In genomic region chr5:760363-761205, GRCh38 we compare ENCODE assay signal across 17 cellular contexts. TPM values are rescaled to one million over a fixed set of nuclear protein-coding genes. Genes with fewer than 3 reads are reported as not detected.
DNase-seq lines count a peak whose midpoint lies in the region; ATAC-seq and TF ChIP-seq lines count a peak whose summit lies in the region.
"Had no signal": no experiment of that assay in that cellular context is flagged by ENCODE, and none has a peak within 500 bp of the region (broad histone marks: within the 10 kb centered on the region; RNA-seq: fewer than 3 reads in every experiment).

No MANE protein-coding gene starts in this region.

- H3K36me3 Mint-ChIP-seq in CD14-positive monocyte = no peaks in the 10 kb centered on the region
- H3K36me3 Mint-ChIP-seq: activated naive CD4-positive, alpha-beta T cell treated with anti-CD3 and anti-CD28 coated beads, Interleukin-2, amount 50 U/mL, for 24 hours had no signal

- 95 to 96% methylated on average over 31 of the region's 31 CpGs for WGBS in lung, 2 donors
- WGBS in tibial nerve, 2 donors = 93% methylated on average over 31 of the region's 31 CpGs

- H3K27ac ChIP-seq in colonic mucosa (no peak overlapping the region), lung (ENCODE audit: low read depth in 1 of 2, low read length in 1 of 2) (no peak overlapping the region), tibial nerve (no peak overlapping the region)
- H3K27ac ChIP-seq: C4-2B, foreskin keratinocyte, ovary, thyroid gland had no signal

- peaks cover 21% of the 10 kb centered on the region for H3K4me1 ChIP-seq in colonic mucosa
- peaks cover 15 to 25% of the 10 kb centered on the region in 2 donors for H3K4me1 ChIP-seq in lung (ENCODE audit: control insufficient read depth in 2 of 2, insufficient read depth in 2 of 2, low read length in 2 of 2)
- H3K4me1 ChIP-seq in tibial nerve = peaks cover 0 to 26% (median 16%) of the 10 kb centered on the region in 4 donors
- H3K4me1 ChIP-seq: foreskin keratinocyte had no signal

- peaks cover 0 to 5% (median 1%) of the 10 kb centered on the region in 7 donors for H3K9me3 Mint-ChIP-seq in CD14-positive monocyte
- H3K9me3 Mint-ChIP-seq: activated naive CD4-positive, alpha-beta T cell treated with anti-CD3 and anti-CD28 coated beads, Interleukin-2, amount 50 U/mL, for 24 hours had no signal

- no peaks in the 10 kb centered on the region for H3K36me3 ChIP-seq in colonic mucosa
- H3K36me3 ChIP-seq in lung (ENCODE audit: control insufficient read depth in 2 of 2, insufficient read depth in 2 of 2, low read length in 2 of 2) = peaks cover 0 to 3% of the 10 kb centered on the region in 2 donors
- H3K36me3 ChIP-seq in tibial nerve = peaks cover 0 to under 1% (median 0%) of the 10 kb centered on the region in 3 donors
- H3K36me3 ChIP-seq: ovary, thyroid gland had no signal

- H3K27me3 ChIP-seq in colonic mucosa (no peaks in the 10 kb centered on the region), lung (ENCODE audit: control insufficient read depth, insufficient read depth) (no peaks in the 10 kb centered on the region), tibial nerve (peaks cover 0 to 4% of the 10 kb centered on the region in 2 donors)
- H3K27me3 ChIP-seq: ovary, thyroid gland had no signal

- TF ChIP-seq POLR2A in tibial nerve (IDR thresholded peaks at IDR 0.05) = no peak

- ATAC-seq in lung (ENCODE audit: insufficient read depth, low FRiP score) = no peak
- ATAC-seq in GM21515 (IDR thresholded peaks at IDR 0.05; ENCODE audit: unreplicated experiment) = no peak
- ATAC-seq: foreskin keratinocyte had no signal

- no peaks in the 10 kb centered on the region for H3K4me1 Mint-ChIP-seq in CD14-positive monocyte

- H3K9me3 ChIP-seq in colonic mucosa (no peaks in the 10 kb centered on the region), lung (ENCODE audit: control insufficient read depth in 2 of 2, insufficient read depth in 1 of 2, low read length in 1 of 2) (no peaks in the 10 kb centered on the region), tibial nerve (no peaks in the 10 kb centered on the region)
- H3K9me3 ChIP-seq: ovary, thyroid gland had no signal

- H3K9ac ChIP-seq in colonic mucosa (ENCODE audit: low read depth in 2 of 2, low read length in 2 of 2) = no peak overlapping the region

- intact Hi-C loops in CD14-positive monocyte (cut with micrococcal nuclease) = loop anchor here in 1 of 2 donors (5.0 kb wide), 1 partner anchor 82 kb away; no protein-coding TSS in a partner anchor
- intact Hi-C loops in colonic mucosa (cut with DNase I) = no loop called here

- H3K27me3 Mint-ChIP-seq in CD14-positive monocyte (ENCODE audit: low read depth in 3 of 3) = peaks cover 0 to 14% (median 8%) of the 10 kb centered on the region in 3 donors
- H3K27me3 Mint-ChIP-seq: activated naive CD4-positive, alpha-beta T cell treated with anti-CD3 and anti-CD28 coated beads, Interleukin-2, amount 50 U/mL, for 24 hours had no signal

- no peak for TF ChIP-seq EP300 in tibial nerve (IDR thresholded peaks at IDR 0.05)

- DNase-seq in 8988T (peak; percentile 49), CD14-positive monocyte (ENCODE audit: low spot score) (peak; percentile 53), colonic mucosa (peak; percentile 18), lung (ENCODE audit: low spot score) (peak; percentile 37), tibial nerve (ENCODE audit: low spot score in 2 of 2) (no peak), NCI-H345 (lab: John Stamatoyannopoulos, UW) (no peak), NCI-H1417 (lab: John Stamatoyannopoulos, UW) (no peak)
- DNase-seq: DMS79 treated with DMSO at 0.1 percent for 48 hours, foreskin keratinocyte, NCI-H2081, NCI-H69, T-helper 1 cell, thyroid gland had no signal

- H3K4me3 ChIP-seq in colonic mucosa (no peak overlapping the region), lung (no peak overlapping the region), tibial nerve (no peak overlapping the region)
- H3K4me3 ChIP-seq: ovary, thyroid gland had no signal

- no peak for TF ChIP-seq CTCF in CD14-positive monocyte (IDR thresholded peaks at IDR 0.05)
- TF ChIP-seq CTCF in colonic mucosa (IDR thresholded peaks at IDR 0.05) = no peak
- no peak for TF ChIP-seq CTCF in lung (IDR thresholded peaks at IDR 0.05; ENCODE audit: control extremely low read depth, extremely low read depth)
- TF ChIP-seq CTCF in tibial nerve (IDR thresholded peaks at IDR 0.05) = no peak

- peak overlapping the region in 1 of 7 donors; percentile 5 for H3K27ac Mint-ChIP-seq in CD14-positive monocyte
- H3K27ac Mint-ChIP-seq: activated naive CD4-positive, alpha-beta T cell treated with anti-CD3 and anti-CD28 coated beads, Interleukin-2, amount 50 U/mL, for 24 hours had no signal

- no peak overlapping the region for H3K4me3 Mint-ChIP-seq in CD14-positive monocyte
- H3K4me3 Mint-ChIP-seq: activated naive CD4-positive, alpha-beta T cell treated with anti-CD3 and anti-CD28 coated beads, Interleukin-2, amount 50 U/mL, for 24 hours had no signal

RNA-seq across cellular contexts. Expression of gene ZDHHC11B, which starts 23.9 kb away (rescaled TPM):
- polyA plus RNA-seq in CD14-positive monocyte = not detected
- total RNA-seq in colonic mucosa = 1 to 10 TPM; 1.4 to 2.4 TPM
- 10 to 100 TPM in 1 of 2 donors, 1 to 10 TPM in 1; 6.9 to 44.4 TPM for total RNA-seq in lung
- polyA plus RNA-seq in lung = 1 to 10 TPM; 3.1 to 5.2 TPM
- total RNA-seq in tibial nerve = 1 to 10 TPM in 2 of 4 donors, under 1 TPM in 1, not detected in 1; 0.39 to 2.1 (median 1.5) TPM
- total RNA-seq: foreskin keratinocyte had no signal
- polyA plus RNA-seq: foreskin keratinocyte had no signal

Comparison
In these comparisons a context has a peak if more than half of its experiments do, and no peak if none do; other contexts are left out.
1. DNase-seq: peak in 8988T (single experiment), CD14-positive monocyte (single experiment), colonic mucosa (single experiment) and lung (single experiment); none in tibial nerve (0 of 2), NCI-H345 (single experiment) and NCI-H1417 (0 of 3).